16 cellular contexts compared by ENCODE assay signal in genomic region chr9:117763314-117763713, GRCh38. TPM values are rescaled to one million over a fixed set of nuclear protein-coding genes. Genes with fewer than 3 reads are reported as not detected.
DNase-seq lines count a peak whose midpoint lies in the region; ATAC-seq, FAIRE-seq and TF ChIP-seq lines count a peak whose summit lies in the region.
"Had no signal": no experiment of that assay in that cellular context is flagged by ENCODE, and none has a peak within 500 bp of the region (broad histone marks: within the 10 kb centered on the region; RNA-seq: fewer than 3 reads in every experiment).

No MANE protein-coding gene starts in this region.

- no peaks in the 10 kb centered on the region for H4K20me1 ChIP-seq in mammary epithelial cell (ENCODE audit: insufficient read depth, low read length)

- H3K27me3 ChIP-seq in mammary epithelial cell (ENCODE audit: insufficient read depth, low read length) (no peaks in the 10 kb centered on the region), mesendoderm (ENCODE audit: insufficient read depth, low read length, poor library complexity) (no peaks in the 10 kb centered on the region), aorta (ENCODE audit: control insufficient read depth in 1 of 2, insufficient read depth in 2 of 2, low read length in 1 of 2) (no peaks in the 10 kb centered on the region), BE2C (no peaks in the 10 kb centered on the region)
- H3K27me3 ChIP-seq: adrenal gland, thyroid gland had no signal

- H3K4me3 ChIP-seq in mammary epithelial cell (replicated peaks in 1 of 3; ENCODE audit: insufficient read depth in 1 of 3, low read depth in 2 of 3, low read length in 3 of 3) (no peak overlapping the region), mesendoderm (ENCODE audit: low read length) (no peak overlapping the region), aorta (ENCODE audit: low read length in 2 of 2) (no peak overlapping the region), BE2C (ENCODE audit: low read depth, low read length) (no peak overlapping the region)
- H3K4me3 ChIP-seq: adrenal gland, SK-N-MC, thyroid gland had no signal

- H3K9ac ChIP-seq in mammary epithelial cell (ENCODE audit: insufficient read depth, low read length) = no peak overlapping the region
- no peak overlapping the region for H3K9ac ChIP-seq in mesendoderm (ENCODE audit: low read length)
- H3K9ac ChIP-seq: parathyroid adenoma had no signal

- intact Hi-C loops in mammary epithelial cell (cut with micrococcal nuclease) (no loop called here), aorta (cut with DNase I) (no loop called here)

- no peak overlapping the region for H4K5ac ChIP-seq in mesendoderm (ENCODE audit: low read length)

- H3K9me3 ChIP-seq in mammary epithelial cell (replicated peaks; ENCODE audit: insufficient read depth, low read length) (no peaks in the 10 kb centered on the region), aorta (ENCODE audit: control insufficient read depth, low read length) (no peaks in the 10 kb centered on the region), BE2C (no peaks in the 10 kb centered on the region)
- H3K9me3 ChIP-seq: adrenal gland, Caco-2, thyroid gland had no signal

- H3K79me1 ChIP-seq in mesendoderm (ENCODE audit: low read length) = no peaks in the 10 kb centered on the region

- DNase-seq in AG20443 (ENCODE audit: low spot score) = peak; percentile 39
- DNase-seq in HS-27A (ENCODE audit: low read depth) = peak; percentile 39
- DNase-seq in mammary epithelial cell = peak; percentile 63
- peak; percentile 79 for DNase-seq in mesendoderm
- DNase-seq in GM12891 (ENCODE audit: insufficient read length, low spot score) = no peak
- DNase-seq in aorta = no peak
- no peak for DNase-seq in BE2C
- DNase-seq: Caco-2, MM.1S, NCI-H345, thyroid gland had no signal

- H4K8ac ChIP-seq in mesendoderm (ENCODE audit: low read depth, low read length) = no peak overlapping the region

- H2AK5ac ChIP-seq in mesendoderm (ENCODE audit: low read length) = no peak overlapping the region

- H2AFZ ChIP-seq in mammary epithelial cell (ENCODE audit: low read depth, low read length) = peak overlapping the region; percentile 22
- H2AFZ ChIP-seq: parathyroid adenoma had no signal

- ATAC-seq in HG03457 (IDR thresholded peaks at IDR 0.05; ENCODE audit: unreplicated experiment) = no peak
- no peak for ATAC-seq in aorta (ENCODE audit: low FRiP score)

- in situ Hi-C loops in mammary epithelial cell (cut with MboI; ENCODE audit: low sequenced_read_pairs in 2 of 2) = no loop called here

- H3K4me2 ChIP-seq in mammary epithelial cell (ENCODE audit: insufficient read depth, low read depth, low read length) = peak overlapping the region; percentile 28
- H3K4me2 ChIP-seq in mesendoderm (ENCODE audit: low read length) = no peak overlapping the region

- H3K56ac ChIP-seq in mesendoderm (ENCODE audit: low read length) = no peak overlapping the region

- no TSS peak for BruUV-seq in mammary epithelial cell (replicated peaks; lab: Mats Ljungman, UMichigan)

- CTCF ChIA-PET in mammary epithelial cell (lab: Charles Lee; ENCODE audit: low non-redundant PET) = no interaction called here

- no peak overlapping the region for H3K4ac ChIP-seq in mesendoderm (ENCODE audit: low read depth, low read length)

- no peak overlapping the region for H2BK15ac ChIP-seq in mesendoderm (replicated peaks; ENCODE audit: low read depth)

- H3K36me3 ChIP-seq in mammary epithelial cell (ENCODE audit: insufficient read depth, low read length) (no peaks in the 10 kb centered on the region), mesendoderm (ENCODE audit: control insufficient read depth, insufficient read depth, low read length) (no peaks in the 10 kb centered on the region), aorta (ENCODE audit: control insufficient read depth in 1 of 2, insufficient read depth in 2 of 2, low read length in 1 of 2) (no peaks in the 10 kb centered on the region), BE2C (no peaks in the 10 kb centered on the region)
- H3K36me3 ChIP-seq: adrenal gland, thyroid gland had no signal

- no peak for TF ChIP-seq POLR2A in GM12891 (IDR thresholded peaks at IDR 0.05; ENCODE audit: low read depth, low read length)

- WGBS in mammary epithelial cell (ENCODE audit: low coverage, missing lambda C conversion rate) = 31% methylated on average over 3 of the region's 4 CpGs
- no CpG with 5 or more reads among the region's 4 CpGs for WGBS in mesendoderm (ENCODE audit: extremely low coverage, insufficient coverage, low lambda C conversion rate)
- WGBS in aorta, 2 donors = 44 to 50% methylated on average over 4 of the region's 4 CpGs

- H3K27ac ChIP-seq in mammary epithelial cell (ENCODE audit: insufficient read depth, low read depth, low read length) (no peak overlapping the region), mesendoderm (ENCODE audit: low read depth, low read length) (no peak overlapping the region), aorta (ENCODE audit: low read depth in 1 of 2, low read length in 2 of 2) (no peak overlapping the region)
- H3K27ac ChIP-seq: adrenal gland, parathyroid adenoma, SK-N-MC, thyroid gland had no signal

- no peak overlapping the region for H2BK5ac ChIP-seq in mesendoderm (ENCODE audit: low read length)

- TF ChIP-seq CTCF in mammary epithelial cell (conservative IDR thresholded peaks at IDR 0.05 in 1 of 2, IDR thresholded peaks at IDR 0.05 in 1 of 2; ENCODE audit: extremely low read depth in 1 of 2, insufficient read depth in 1 of 2, low read depth in 1 of 2, low read length in 2 of 2) (no peak), BE2C (IDR thresholded peaks at IDR 0.05; ENCODE audit: low read depth, low read length) (no peak)

- H3K79me2 ChIP-seq in mammary epithelial cell (ENCODE audit: insufficient read depth, low read length) = no peaks in the 10 kb centered on the region
- no peaks in the 10 kb centered on the region for H3K79me2 ChIP-seq in mesendoderm (ENCODE audit: control insufficient read depth, insufficient read depth, low read length)
- H3K79me2 ChIP-seq: parathyroid adenoma had no signal

- H2BK120ac ChIP-seq in mesendoderm (ENCODE audit: low read depth, low read length) = no peak overlapping the region

- H3K18ac ChIP-seq in mesendoderm (ENCODE audit: low read length) = no peak overlapping the region

- dilution Hi-C loops in mammary epithelial cell (cut with HindIII; ENCODE audit: low sequenced_read_pairs) = no loop called here

- H3K23ac ChIP-seq in mesendoderm (ENCODE audit: low read length) = no peak overlapping the region

- FAIRE-seq in GM12891 (lab: Jason Lieb, UNC) = no peak
- FAIRE-seq: islet of Langerhans had no signal

- H3K4me1 ChIP-seq in mammary epithelial cell (ENCODE audit: insufficient read depth, low read length) = peaks cover 16% of the 10 kb centered on the region
- H3K4me1 ChIP-seq in mesendoderm (ENCODE audit: control insufficient read depth, low read depth, low read length) = peaks cover 5% of the 10 kb centered on the region
- H3K4me1 ChIP-seq in aorta (ENCODE audit: control insufficient read depth in 1 of 2, insufficient read depth in 2 of 2, low read length in 2 of 2) = no peaks in the 10 kb centered on the region
- H3K4me1 ChIP-seq in BE2C = no peaks in the 10 kb centered on the region
- H3K4me1 ChIP-seq: adrenal gland, Caco-2, parathyroid adenoma, thyroid gland had no signal

TF ChIP-seq in GM12891, 5 proteins besides CTCF, POLR2A, EP300 and RAD21:
- TF ChIP-seq POU2F2 (IDR thresholded peaks at IDR 0.05; ENCODE audit: low read depth, low read length) (no peak), POLR2AphosphoS5 (IDR thresholded peaks at IDR 0.05; ENCODE audit: low read depth, low read length) (no peak), TAF1 (IDR thresholded peaks at IDR 0.05; ENCODE audit: low read depth, low read length) (no peak), PAX5 (IDR thresholded peaks at IDR 0.05; ENCODE audit: insufficient read depth, low read length, severe bottlenecking) (no peak), SPI1 (IDR thresholded peaks at IDR 0.05; ENCODE audit: low read depth, low read length) (no peak)

RNA-seq across cellular contexts. Expression of gene TLR4, which starts 59.1 kb away (rescaled TPM):
- 10 to 100 TPM in 1 of 2 donors, 1 to 10 TPM in 1; 7.2 to 71.3 TPM for total RNA-seq in mammary epithelial cell
- polyA plus RNA-seq in mammary epithelial cell = 7.9 TPM
- 22.5 TPM for polyA minus RNA-seq in mammary epithelial cell
- 0.03 TPM for polyA plus RNA-seq in mesendoderm (2013, experiment 1 of 2)
- 0.04 TPM for polyA plus RNA-seq in mesendoderm (2013, experiment 2 of 2)
- polyA plus RNA-seq in GM12891 (2012; ENCODE audit: low read depth, missing spikeins) = not detected
- 10 to 100 TPM; 35.0 to 37.2 TPM for total RNA-seq in aorta
- 10 to 100 TPM; 12.8 to 17.9 TPM for polyA plus RNA-seq in aorta
- polyA plus RNA-seq in BE2C (2012; ENCODE audit: insufficient read depth, insufficient read length, low read depth) = 0.73 TPM
- total RNA-seq: Caco-2 had no signal

Comparison
In these comparisons a context has a peak if more than half of its experiments do, and no peak if none do; other contexts are left out.
1. DNase-seq: peak in AG20443 (single experiment), HS-27A (single experiment), mammary epithelial cell (single experiment) and mesendoderm (single experiment); none in GM12891 (single experiment), aorta (0 of 2) and BE2C (single experiment).